In the genomic region with DNA sequence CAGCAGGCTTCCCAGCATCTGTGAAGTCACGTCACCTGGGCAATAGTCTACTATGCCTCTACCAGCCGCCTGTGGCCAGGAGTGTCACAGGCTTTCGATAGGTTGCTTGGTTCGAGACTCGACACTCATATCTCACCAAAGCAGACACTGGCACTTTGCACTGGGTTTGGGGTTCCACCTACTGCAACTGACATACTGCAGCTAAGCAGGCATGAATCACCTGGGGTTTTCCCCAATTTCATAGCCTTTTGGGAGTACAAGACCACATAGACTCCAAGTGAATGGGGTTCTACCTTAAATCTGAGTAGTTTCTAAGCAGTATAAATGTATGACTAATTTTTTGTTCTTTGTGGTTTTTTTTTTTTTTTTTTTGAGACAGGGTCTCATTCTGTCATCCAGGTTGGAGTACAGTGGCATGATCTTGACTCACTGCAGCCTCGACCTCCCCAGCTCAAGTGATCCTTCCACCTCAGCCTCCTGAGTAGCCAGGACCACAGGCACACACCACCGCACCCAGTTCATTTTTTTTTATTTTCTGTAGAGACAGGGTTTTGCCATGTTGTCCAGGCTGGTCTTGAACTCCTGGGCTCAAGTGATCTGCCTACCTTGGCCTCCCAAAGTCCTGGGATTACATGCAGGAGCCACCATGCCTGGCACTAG, we compare ENCODE assay signal across 8 cellular contexts. TPM values are rescaled to one million over a fixed set of nuclear protein-coding genes. Genes with fewer than 3 reads are reported as not detected.
DNase-seq lines count a peak whose midpoint lies in the region; ATAC-seq, FAIRE-seq and TF ChIP-seq lines count a peak whose summit lies in the region.

No MANE protein-coding gene starts in this region.

- H3K4me3 ChIP-seq in HepG2 (replicated peaks in 1 of 3; ENCODE audit: insufficient read depth in 1 of 3, low read depth in 2 of 3, low read length in 3 of 3) (no peak overlapping the region), foreskin fibroblast (ENCODE audit: low read depth in 1 of 2, low read length in 2 of 2) (no peak overlapping the region)

- WGBS in HepG2 (ENCODE audit: low lambda C conversion rate) = 85% methylated on average over 6 of the region's 7 CpGs

- TF ChIP-seq RAD21 in HepG2 (CRISPR knock-in tag; IDR thresholded peaks at IDR 0.05) = no peak

- H3K4me2 ChIP-seq in HepG2 (ENCODE audit: low read depth, low read length) = no peak overlapping the region

- no peak overlapping the region for H3K27ac ChIP-seq in HepG2 (ENCODE audit: extremely low read length, insufficient read depth, low read length)

- H2AFZ ChIP-seq in HepG2 (ENCODE audit: low read length) = no peak overlapping the region

- in situ Hi-C loops in HepG2 (cut with HindIII; ENCODE audit: extremely low pct_ligation_motif_present, low pct_unique_long_range_greater_than_20kb) = no loop called here

- no peak for TF ChIP-seq POLR2A in HepG2 (IDR thresholded peaks at IDR 0.05; ENCODE audit: insufficient read depth in 1 of 2, low read depth in 2 of 2, low read length in 2 of 2)

- TF ChIP-seq EP300 in HepG2 (IDR thresholded peaks at IDR 0.05; ENCODE audit: low read depth in 2 of 2, low read length in 2 of 2) (no peak), HepG2 (CRISPR knock-in tag; IDR thresholded peaks at IDR 0.05; ENCODE audit: borderline replicate concordance) (no peak)

- H3K9me3 Mint-ChIP-seq in effector memory CD8-positive, alpha-beta T cell = no peaks in the 10 kb centered on the region

- H3K4me1 ChIP-seq in HepG2 (ENCODE audit: insufficient read depth, low read length) = peaks cover 23% of the 10 kb centered on the region

- peak; percentile 39 for DNase-seq in activated gamma-delta T cell treated with anti-CD3 and anti-CD28 coated beads, Interleukin-2, amount 50 U/mL, for 16 hours (ENCODE audit: low read depth)
- DNase-seq in activated gamma-delta T cell treated with Interleukin-2 at 50 U/mL for 16 hours (no peak), NCI-H226 (peak; percentile 62), HepG2 (ENCODE audit: low spot score) (no peak), NCI-H2227 (lab: John Stamatoyannopoulos, UW; ENCODE audit: unreplicated experiment) (no peak), foreskin fibroblast (no peak)
- DNase-seq in effector memory CD8-positive, alpha-beta T cell = no peak
- peak; percentile 73 for DNase-seq in stimulated activated naive CD8-positive, alpha-beta T cell treated with anti-CD3 and anti-CD28 coated beads, Interleukin-15, Interleukin-2, amounts not matched to agents 100 U/mL and 50 U/mL, for 24 hours

- H3K27me3 ChIP-seq in HepG2 (ENCODE audit: control insufficient read depth in 1 of 2, insufficient read depth in 2 of 2, low read length in 2 of 2) = no peaks in the 10 kb centered on the region

- H3K4me1 Mint-ChIP-seq in effector memory CD8-positive, alpha-beta T cell (ENCODE audit: low read depth in 2 of 2) = peaks cover 6 to 9% of the 10 kb centered on the region in 2 donors

- peak overlapping the region; percentile 11 to 68 for H3K27ac Mint-ChIP-seq in effector memory CD8-positive, alpha-beta T cell

- no peak overlapping the region for H3K9ac ChIP-seq in HepG2 (ENCODE audit: insufficient read depth, low read depth, low read length)

- no peaks in the 10 kb centered on the region for H3K36me3 ChIP-seq in HepG2 (replicated peaks in 1 of 2; ENCODE audit: control insufficient read depth in 1 of 2, insufficient read depth in 2 of 2, low read length in 2 of 2)

- H4K20me1 ChIP-seq in HepG2 (ENCODE audit: insufficient read depth, low read length) = no peaks in the 10 kb centered on the region

- POLR2A ChIA-PET in HepG2 (lab: Yijun Ruan, JAX) = interaction anchor here (0.6 kb wide), 1 partner anchor 9 kb away, joined by 3 read pairs; no protein-coding TSS in a partner anchor

- BruUV-seq in HepG2 (replicated peaks; lab: Mats Ljungman, UMichigan) = no TSS peak

- intact Hi-C loops in HepG2 (cut with micrococcal nuclease; ENCODE audit: unreplicated experiment) = loop anchor here (5.0 kb wide), 1 partner anchor 188 kb away; a partner anchor contains a TSS

- H3K36me3 Mint-ChIP-seq in effector memory CD8-positive, alpha-beta T cell (ENCODE audit: insufficient read depth) = peaks cover 4% of the 10 kb centered on the region

- CTCF ChIA-PET in HepG2 (lab: Yijun Ruan, JAX; ENCODE audit: low intra/inter-chr PET ratio, low total read pairs) = no interaction called here

- no peak for TF ChIP-seq CTCF in HepG2 (CRISPR knock-in tag; IDR thresholded peaks at IDR 0.05)
- TF ChIP-seq CTCF in foreskin fibroblast (IDR thresholded peaks at IDR 0.05; ENCODE audit: low read depth, low read length) = no peak

- H3K9me3 ChIP-seq in HepG2 (ENCODE audit: low read length) = no peaks in the 10 kb centered on the region

- no peaks in the 10 kb centered on the region for H3K79me2 ChIP-seq in HepG2 (ENCODE audit: insufficient read depth, low read length)

- peak; percentile 72 for ATAC-seq in effector memory CD8-positive, alpha-beta T cell (replicated peaks)
- peak; percentile 100 for ATAC-seq in stimulated activated naive CD8-positive, alpha-beta T cell treated with anti-CD3 and anti-CD28 coated beads, Interleukin-15, Interleukin-2, amounts not matched to agents 100 U/mL and 50 U/mL, for 24 hours
- ATAC-seq in HepG2 = no peak

- no peak overlapping the region for H3K4me3 Mint-ChIP-seq in effector memory CD8-positive, alpha-beta T cell

- no peak for FAIRE-seq in HepG2 (lab: Jason Lieb, UNC)

- no peaks in the 10 kb centered on the region for H3K27me3 Mint-ChIP-seq in effector memory CD8-positive, alpha-beta T cell

RNA-seq across cellular contexts. Expression of a gene that starts 32.1 kb away (rescaled TPM):
- 19.4 and 27.4 TPM in 2 replicates for total RNA-seq in HepG2 (2016; rRNA removed; fragmentation: Illumina TruSeq; extraction: Trizol)
- 10.3 and 11.7 TPM in 2 replicates for total RNA-seq in HepG2 (2016; cell fraction: cytosol; rRNA removed; fragmentation: Illumina TruSeq; extraction: Trizol; ENCODE audit: low read depth)
- 23.4 and 25.5 TPM in 2 replicates for total RNA-seq in HepG2 (2016; cell fraction: insoluble cytoplasmic fraction; rRNA removed; fragmentation: Illumina TruSeq; extraction: Trizol)
- 16.0 and 17.6 TPM in 2 replicates for total RNA-seq in HepG2 (2016; cell fraction: membrane; rRNA removed; fragmentation: Illumina TruSeq; extraction: Trizol)
- total RNA-seq in HepG2 (2016; cell fraction: nucleus; rRNA removed; fragmentation: Illumina TruSeq; extraction: Trizol) = 13.5 and 14.7 TPM in 2 replicates
- polyA plus RNA-seq in HepG2 (2011; rRNA removed) = 14.6 and 23.2 TPM in 2 replicates
- polyA plus RNA-seq in HepG2 (2011; cell fraction: cytosol; rRNA removed) = 21.5 and 25.4 TPM in 2 replicates
- 10.4 and 12.7 TPM in 2 replicates for polyA plus RNA-seq in HepG2 (2011; cell fraction: nucleus; rRNA removed)
- polyA plus RNA-seq in HepG2 (2012) = 13.8 and 15.5 TPM in 2 replicates
- 14.1 and 16.6 TPM in 2 replicates for polyA plus RNA-seq in HepG2 (2016; cell fraction: cytosol; fragmentation: Illumina TruSeq; extraction: Trizol; ENCODE audit: low read depth)
- 30.2 and 31.0 TPM in 2 replicates for polyA plus RNA-seq in HepG2 (2016; cell fraction: insoluble cytoplasmic fraction; fragmentation: Illumina TruSeq; extraction: Trizol; ENCODE audit: low read depth)
- polyA plus RNA-seq in HepG2 (2016; cell fraction: membrane; fragmentation: Illumina TruSeq; extraction: Trizol; ENCODE audit: low read depth) = 14.7 and 20.0 TPM in 2 replicates
- 15.0 and 25.9 TPM in 2 replicates for polyA plus RNA-seq in HepG2 (2016; cell fraction: nucleus; fragmentation: Illumina TruSeq; extraction: Trizol; ENCODE audit: insufficient read depth, low read depth)
- polyA minus RNA-seq in HepG2 (2011; rRNA and poly(A)+ RNA removed; ENCODE audit: low replicate concordance) = 13.6 and 16.5 TPM in 2 replicates
- polyA minus RNA-seq in HepG2 (2011; cell fraction: cytosol; rRNA and poly(A)+ RNA removed) = 8.0 and 8.6 TPM in 2 replicates
- 20.9 and 26.0 TPM in 2 replicates for polyA minus RNA-seq in HepG2 (2011; cell fraction: nucleus; rRNA and poly(A)+ RNA removed)

RNA-seq across cellular contexts. Expression of a gene that starts 32.2 kb away (rescaled TPM):
- total RNA-seq in HepG2 (2016; rRNA removed; fragmentation: Illumina TruSeq; extraction: Trizol) = 5.0 and 7.4 TPM in 2 replicates
- total RNA-seq in HepG2 (2016; cell fraction: cytosol; rRNA removed; fragmentation: Illumina TruSeq; extraction: Trizol; ENCODE audit: low read depth) = 10.4 and 10.5 TPM in 2 replicates
- 4.9 and 8.4 TPM in 2 replicates for total RNA-seq in HepG2 (2016; cell fraction: insoluble cytoplasmic fraction; rRNA removed; fragmentation: Illumina TruSeq; extraction: Trizol)
- total RNA-seq in HepG2 (2016; cell fraction: membrane; rRNA removed; fragmentation: Illumina TruSeq; extraction: Trizol) = 6.0 and 6.4 TPM in 2 replicates
- 3.4 and 4.9 TPM in 2 replicates for total RNA-seq in HepG2 (2016; cell fraction: nucleus; rRNA removed; fragmentation: Illumina TruSeq; extraction: Trizol)
- 2.3 and 3.3 TPM in 2 replicates for polyA plus RNA-seq in HepG2 (2011; rRNA removed)
- 2.1 and 2.6 TPM in 2 replicates for polyA plus RNA-seq in HepG2 (2011; cell fraction: cytosol; rRNA removed)
- polyA plus RNA-seq in HepG2 (2011; cell fraction: nucleus; rRNA removed) = 1.1 and 1.7 TPM in 2 replicates
- 2.5 and 3.4 TPM in 2 replicates for polyA plus RNA-seq in HepG2 (2012)
- 0.43 and 0.51 TPM in 2 replicates for polyA plus RNA-seq in HepG2 (2016; cell fraction: cytosol; fragmentation: Illumina TruSeq; extraction: Trizol; ENCODE audit: low read depth)
- polyA plus RNA-seq in HepG2 (2016; cell fraction: insoluble cytoplasmic fraction; fragmentation: Illumina TruSeq; extraction: Trizol; ENCODE audit: low read depth) = 5.4 and 6.1 TPM in 2 replicates
- 0.57 and 0.84 TPM in 2 replicates for polyA plus RNA-seq in HepG2 (2016; cell fraction: membrane; fragmentation: Illumina TruSeq; extraction: Trizol; ENCODE audit: low read depth)
- polyA plus RNA-seq in HepG2 (2016; cell fraction: nucleus; fragmentation: Illumina TruSeq; extraction: Trizol; ENCODE audit: insufficient read depth, low read depth) = 4.3 and 5.0 TPM in 2 replicates
- polyA minus RNA-seq in HepG2 (2011; rRNA and poly(A)+ RNA removed; ENCODE audit: low replicate concordance) = 5.1 and 6.6 TPM in 2 replicates
- polyA minus RNA-seq in HepG2 (2011; cell fraction: cytosol; rRNA and poly(A)+ RNA removed) = 2.2 and 2.7 TPM in 2 replicates
- polyA minus RNA-seq in HepG2 (2011; cell fraction: nucleus; rRNA and poly(A)+ RNA removed) = 4.2 and 7.2 TPM in 2 replicates

RNA-seq across cellular contexts. Expression of a gene that starts 52.4 kb away (rescaled TPM):
- 5.1 and 7.9 TPM in 2 replicates for total RNA-seq in HepG2 (2016; rRNA removed; fragmentation: Illumina TruSeq; extraction: Trizol)
- total RNA-seq in HepG2 (2016; cell fraction: cytosol; rRNA removed; fragmentation: Illumina TruSeq; extraction: Trizol; ENCODE audit: low read depth) = 1.4 and 3.0 TPM in 2 replicates
- 4.2 and 9.4 TPM in 2 replicates for total RNA-seq in HepG2 (2016; cell fraction: insoluble cytoplasmic fraction; rRNA removed; fragmentation: Illumina TruSeq; extraction: Trizol)
- total RNA-seq in HepG2 (2016; cell fraction: membrane; rRNA removed; fragmentation: Illumina TruSeq; extraction: Trizol) = 2.3 and 3.1 TPM in 2 replicates
- total RNA-seq in HepG2 (2016; cell fraction: nucleus; rRNA removed; fragmentation: Illumina TruSeq; extraction: Trizol) = 1.9 and 6.9 TPM in 2 replicates
- polyA plus RNA-seq in HepG2 (2011; rRNA removed) = 0.30 and 4.4 TPM in 2 replicates
- polyA plus RNA-seq in HepG2 (2011; cell fraction: cytosol; rRNA removed) = 0.33 and 1.1 TPM in 2 replicates
- 0.57 and 0.66 TPM in 2 replicates for polyA plus RNA-seq in HepG2 (2011; cell fraction: nucleus; rRNA removed)
- 0.33 and 0.63 TPM in 2 replicates for polyA plus RNA-seq in HepG2 (2012)
- 0.33 and 1.4 TPM in 2 replicates for polyA plus RNA-seq in HepG2 (2016; cell fraction: cytosol; fragmentation: Illumina TruSeq; extraction: Trizol; ENCODE audit: low read depth)
- polyA plus RNA-seq in HepG2 (2016; cell fraction: insoluble cytoplasmic fraction; fragmentation: Illumina TruSeq; extraction: Trizol; ENCODE audit: low read depth) = 7.0 and 9.1 TPM in 2 replicates
- 0.94 and 1.4 TPM in 2 replicates for polyA plus RNA-seq in HepG2 (2016; cell fraction: membrane; fragmentation: Illumina TruSeq; extraction: Trizol; ENCODE audit: low read depth)
- polyA plus RNA-seq in HepG2 (2016; cell fraction: nucleus; fragmentation: Illumina TruSeq; extraction: Trizol; ENCODE audit: insufficient read depth, low read depth) = 1.9 and 2.0 TPM in 2 replicates
- 1.7 and 2.9 TPM in 2 replicates for polyA minus RNA-seq in HepG2 (2011; rRNA and poly(A)+ RNA removed; ENCODE audit: low replicate concordance)
- 0.79 and 2.7 TPM in 2 replicates for polyA minus RNA-seq in HepG2 (2011; cell fraction: cytosol; rRNA and poly(A)+ RNA removed)
- 0.99 and 1.2 TPM in 2 replicates for polyA minus RNA-seq in HepG2 (2011; cell fraction: nucleus; rRNA and poly(A)+ RNA removed)

Comparison
In these comparisons a context has a peak if more than half of its experiments do, and no peak if none do; other contexts are left out.
1. DNase-seq: peak in activated gamma-delta T cell treated with anti-CD3 and anti-CD28 coated beads, Interleukin-2, amount 50 U/mL, for 16 hours (single experiment), NCI-H226 (single experiment) and stimulated activated naive CD8-positive, alpha-beta T cell treated with anti-CD3 and anti-CD28 coated beads, Interleukin-15, Interleukin-2, amounts not matched to agents 100 U/mL and 50 U/mL, for 24 hours (single experiment); none in activated gamma-delta T cell treated with Interleukin-2 at 50 U/mL for 16 hours (single experiment), effector memory CD8-positive, alpha-beta T cell (0 of 3), HepG2 (single experiment), NCI-H2227 (single experiment) and foreskin fibroblast (0 of 2).